In genomic region chr1:9726905-9727595, GRCh38 we compare ENCODE assay signal across 19 cellular contexts.
DNase-seq lines count a peak whose midpoint lies in the region; ATAC-seq lines count a peak whose summit lies in the region.
"Had no signal": no experiment of that assay in that cellular context is flagged by ENCODE, and none has a peak within 500 bp of the region (broad histone marks: within the 10 kb centered on the region; RNA-seq: fewer than 3 reads in every experiment).

No MANE protein-coding gene starts in this region.

- DNase-seq in activated naive CD4-positive, alpha-beta T cell treated with anti-CD3 and anti-CD28 coated beads, Interleukin-2, amount 10 ng/mL, durations not matched to agents 7 days and 5 days = peak; percentile 18
- DNase-seq in activated naive CD4-positive, alpha-beta T cell treated with Interleukin-2 at 50 U/mL for 16 hours = no peak
- DNase-seq in H7 (peak; percentile 43), DMS79 treated with DMSO at 0.1 percent for 48 hours (lab: John Stamatoyannopoulos, UW) (no peak), RKO (ENCODE audit: low spot score) (no peak), middle frontal gyrus (ENCODE audit: extremely low spot score, low spot score) (no peak)
- no peak for DNase-seq in activated naive CD8-positive, alpha-beta T cell treated with anti-CD3 and anti-CD28 coated beads, Interleukin-2, amount 50 U/mL, for 24 hours
- no peak for DNase-seq in stimulated activated effector memory CD8-positive, alpha-beta T cell treated with anti-CD3 and anti-CD28 coated beads, Interleukin-12 subunit alpha, Interleukin-12 subunit beta, amount 100 ng/mL, for 72 hours (ENCODE audit: low spot score in 2 of 2)
- DNase-seq: DMS 273 treated with DMSO at 0.1 percent for 48 hours; heart right ventricle; Karpas-422; midbrain; NCI-H1417 treated with DMSO at 0.1 percent for 48 hours; NCI-H226; stimulated activated naive CD4-positive, alpha-beta T cell; uterus had no signal

- no peak overlapping the region for H3K4me3 ChIP-seq in H7 (ENCODE audit: insufficient read depth, low read depth, low read length)
- H3K4me3 ChIP-seq: heart right ventricle, pancreas, SJSA1, smooth muscle cell, uterus had no signal

- no peak for ATAC-seq in activated naive CD8-positive, alpha-beta T cell treated with anti-CD3 and anti-CD28 coated beads, Interleukin-2, amount 50 U/mL, for 24 hours
- ATAC-seq in stimulated activated effector memory CD8-positive, alpha-beta T cell treated with anti-CD3 and anti-CD28 coated beads, Interleukin-12 subunit alpha, Interleukin-12 subunit beta, amount 100 ng/mL, for 72 hours = no peak
- ATAC-seq: heart right ventricle, pancreas had no signal

- H3K27me3 ChIP-seq in H7 (ENCODE audit: control insufficient read depth, insufficient read depth, low read length) = no peaks in the 10 kb centered on the region
- H3K27me3 ChIP-seq: heart right ventricle, pancreas, SJSA1, uterus had no signal

- peaks cover 81% of the 10 kb centered on the region for H3K4me1 Mint-ChIP-seq in activated naive CD4-positive, alpha-beta T cell treated with anti-CD3 and anti-CD28 coated beads, Interleukin-2, amount 10 ng/mL, durations not matched to agents 7 days and 5 days
- peaks cover 58% of the 10 kb centered on the region for H3K4me1 Mint-ChIP-seq in activated naive CD8-positive, alpha-beta T cell treated with anti-CD3 and anti-CD28 coated beads, Interleukin-2, amount 50 U/mL, for 24 hours
- H3K4me1 Mint-ChIP-seq in stimulated activated effector memory CD8-positive, alpha-beta T cell treated with anti-CD3 and anti-CD28 coated beads, Interleukin-12 subunit alpha, Interleukin-12 subunit beta, amount 100 ng/mL, for 72 hours = peaks cover 68% of the 10 kb centered on the region

- peak overlapping the region; percentile 21 for H3K4me3 Mint-ChIP-seq in activated naive CD4-positive, alpha-beta T cell treated with anti-CD3 and anti-CD28 coated beads, Interleukin-2, amount 10 ng/mL, durations not matched to agents 7 days and 5 days
- H3K4me3 Mint-ChIP-seq in activated naive CD8-positive, alpha-beta T cell treated with anti-CD3 and anti-CD28 coated beads, Interleukin-2, amount 50 U/mL, for 24 hours = no peak overlapping the region
- no peak overlapping the region for H3K4me3 Mint-ChIP-seq in stimulated activated effector memory CD8-positive, alpha-beta T cell treated with anti-CD3 and anti-CD28 coated beads, Interleukin-12 subunit alpha, Interleukin-12 subunit beta, amount 100 ng/mL, for 72 hours

- peaks cover 18% of the 10 kb centered on the region for H3K36me3 ChIP-seq in H7 (replicated peaks; ENCODE audit: control insufficient read depth, insufficient read depth, low read length)
- H3K36me3 ChIP-seq: uterus had no signal

- peak overlapping the region; percentile 98 for H3K27ac Mint-ChIP-seq in activated naive CD4-positive, alpha-beta T cell treated with anti-CD3 and anti-CD28 coated beads, Interleukin-2, amount 10 ng/mL, durations not matched to agents 7 days and 5 days
- H3K27ac Mint-ChIP-seq in activated naive CD8-positive, alpha-beta T cell treated with anti-CD3 and anti-CD28 coated beads, Interleukin-2, amount 50 U/mL, for 24 hours = peak overlapping the region; percentile 29
- H3K27ac Mint-ChIP-seq in stimulated activated effector memory CD8-positive, alpha-beta T cell treated with anti-CD3 and anti-CD28 coated beads, Interleukin-12 subunit alpha, Interleukin-12 subunit beta, amount 100 ng/mL, for 72 hours = peak overlapping the region; percentile 90

- peaks cover 81% of the 10 kb centered on the region for H3K36me3 Mint-ChIP-seq in activated naive CD4-positive, alpha-beta T cell treated with anti-CD3 and anti-CD28 coated beads, Interleukin-2, amount 10 ng/mL, durations not matched to agents 7 days and 5 days
- peaks cover 69% of the 10 kb centered on the region for H3K36me3 Mint-ChIP-seq in activated naive CD8-positive, alpha-beta T cell treated with anti-CD3 and anti-CD28 coated beads, Interleukin-2, amount 50 U/mL, for 24 hours (ENCODE audit: low read depth)
- H3K36me3 Mint-ChIP-seq in stimulated activated effector memory CD8-positive, alpha-beta T cell treated with anti-CD3 and anti-CD28 coated beads, Interleukin-12 subunit alpha, Interleukin-12 subunit beta, amount 100 ng/mL, for 72 hours = peaks cover 100% of the 10 kb centered on the region

- no peaks in the 10 kb centered on the region for H3K9me3 Mint-ChIP-seq in activated naive CD4-positive, alpha-beta T cell treated with anti-CD3 and anti-CD28 coated beads, Interleukin-2, amount 10 ng/mL, durations not matched to agents 7 days and 5 days
- no peaks in the 10 kb centered on the region for H3K9me3 Mint-ChIP-seq in activated naive CD8-positive, alpha-beta T cell treated with anti-CD3 and anti-CD28 coated beads, Interleukin-2, amount 50 U/mL, for 24 hours
- H3K9me3 Mint-ChIP-seq in stimulated activated effector memory CD8-positive, alpha-beta T cell treated with anti-CD3 and anti-CD28 coated beads, Interleukin-12 subunit alpha, Interleukin-12 subunit beta, amount 100 ng/mL, for 72 hours = no peaks in the 10 kb centered on the region

- CTCF ChIA-PET in activated naive CD4-positive, alpha-beta T cell treated with anti-CD3 and anti-CD28 coated beads, Interleukin-2, amount 10 ng/mL, durations not matched to agents 7 days and 5 days (lab: Charles Lee) = interaction anchor here (1.1 to 5.9 kb wide), 6 partner anchors 7 to 137 kb away, joined by 3 to 37 read pairs (median 6); no protein-coding TSS in a partner anchor

- H3K27me3 Mint-ChIP-seq in activated naive CD4-positive, alpha-beta T cell treated with anti-CD3 and anti-CD28 coated beads, Interleukin-2, amount 10 ng/mL, durations not matched to agents 7 days and 5 days = peaks cover 3% of the 10 kb centered on the region
- no peaks in the 10 kb centered on the region for H3K27me3 Mint-ChIP-seq in activated naive CD8-positive, alpha-beta T cell treated with anti-CD3 and anti-CD28 coated beads, Interleukin-2, amount 50 U/mL, for 24 hours

Comparison
In these comparisons a context has a peak if more than half of its experiments do, and no peak if none do; other contexts are left out.
1. DNase-seq: peak in activated naive CD4-positive, alpha-beta T cell treated with anti-CD3 and anti-CD28 coated beads, Interleukin-2, amount 10 ng/mL, durations not matched to agents 7 days and 5 days (single experiment) and H7 (single experiment); none in activated naive CD4-positive, alpha-beta T cell treated with Interleukin-2 at 50 U/mL for 16 hours (single experiment), activated naive CD8-positive, alpha-beta T cell treated with anti-CD3 and anti-CD28 coated beads, Interleukin-2, amount 50 U/mL, for 24 hours (single experiment), stimulated activated effector memory CD8-positive, alpha-beta T cell treated with anti-CD3 and anti-CD28 coated beads, Interleukin-12 subunit alpha, Interleukin-12 subunit beta, amount 100 ng/mL, for 72 hours (0 of 2), DMS79 treated with DMSO at 0.1 percent for 48 hours (single experiment), RKO (single experiment) and middle frontal gyrus (single experiment).
2. H3K27ac Mint-ChIP-seq: peak in every context shown above with its lines; median percentile 98 in activated naive CD4-positive, alpha-beta T cell treated with anti-CD3 and anti-CD28 coated beads, Interleukin-2, amount 10 ng/mL, durations not matched to agents 7 days and 5 days; 90 in stimulated activated effector memory CD8-positive, alpha-beta T cell treated with anti-CD3 and anti-CD28 coated beads, Interleukin-12 subunit alpha, Interleukin-12 subunit beta, amount 100 ng/mL, for 72 hours; 29 in activated naive CD8-positive, alpha-beta T cell treated with anti-CD3 and anti-CD28 coated beads, Interleukin-2, amount 50 U/mL, for 24 hours.